Comparison of ENCODE assay signal across 15 cellular contexts in the genomic region with DNA sequence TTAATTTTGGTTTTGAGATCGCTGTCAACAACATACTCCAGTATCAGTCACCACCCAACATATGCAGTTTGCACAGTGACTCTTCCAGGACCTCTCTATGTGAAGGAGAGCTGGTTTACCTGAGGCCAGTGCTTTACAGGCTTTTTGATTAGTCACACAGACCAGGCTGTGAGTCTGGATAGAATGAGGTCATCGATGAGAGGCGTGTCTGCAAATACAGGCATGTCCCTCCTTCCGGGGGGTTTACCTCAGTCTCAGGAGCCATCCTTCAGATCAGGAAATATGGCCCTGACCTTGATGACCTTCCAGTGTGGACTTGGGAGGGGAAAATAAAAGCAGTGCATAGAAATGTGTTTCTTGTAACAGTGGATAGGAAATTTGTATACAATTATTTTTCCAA. TPM values are rescaled to one million over a fixed set of nuclear protein-coding genes. Genes with fewer than 3 reads are reported as not detected.
DNase-seq lines count a peak whose midpoint lies in the region; ATAC-seq and TF ChIP-seq lines count a peak whose summit lies in the region.
"Had no signal": no experiment of that assay in that cellular context is flagged by ENCODE, and none has a peak within 500 bp of the region (broad histone marks: within the 10 kb centered on the region; RNA-seq: fewer than 3 reads in every experiment).

No MANE protein-coding gene starts in this region.

- no peaks in the 10 kb centered on the region for H3K36me3 ChIP-seq in heart right ventricle
- no peaks in the 10 kb centered on the region for H3K36me3 ChIP-seq in right atrium auricular region
- H3K36me3 ChIP-seq in PC-3 (ENCODE audit: low read depth, low read length): no peaks in the 10 kb centered on the region
- no peaks in the 10 kb centered on the region for H3K36me3 ChIP-seq in esophagus (ENCODE audit: control insufficient read depth in 2 of 2, insufficient read depth in 2 of 2, low read length in 1 of 2)
- H3K36me3 ChIP-seq: BLaER1 treated with 17β-estradiol and CSF1 and Interleukin-3, amounts not matched to agents 10 nM and 100 nM; thoracic aorta had no signal

- WGBS in heart right ventricle, 2 donors: 82 to 86% methylated on average over 4 of the region's 4 CpGs
- 58 to 59% methylated on average over 4 of the region's 4 CpGs for WGBS in esophagus, 2 donors

- no peak overlapping the region for H2AFZ ChIP-seq in PC-3 (ENCODE audit: low read length)

- H3K9ac ChIP-seq in PC-3 (ENCODE audit: low read length): no peak overlapping the region
- H3K9ac ChIP-seq: BLaER1 treated with 17β-estradiol and CSF1 and Interleukin-3, amounts not matched to agents 10 nM and 100 nM had no signal

- intact Hi-C loops in heart right ventricle (cut with DNase I): loop anchor here in 3 of 10 donors (5.0 to 10.0 kb wide), 3 partner anchors 45 to 387 kb away; partner anchors contain the start of gene KBTBD12 (in 1 of the 3)
- intact Hi-C loops in PC-3 (cut with micrococcal nuclease): loop anchor here (5.0 kb wide), 4 partner anchors 140 to 265 kb away; partner anchors contain the start of gene MGLL

- no peaks in the 10 kb centered on the region for H3K9me3 ChIP-seq in heart right ventricle
- H3K9me3 ChIP-seq in right atrium auricular region: no peaks in the 10 kb centered on the region
- H3K9me3 ChIP-seq in PC-3 (ENCODE audit: low read length): no peaks in the 10 kb centered on the region
- no peaks in the 10 kb centered on the region for H3K9me3 ChIP-seq in esophagus (ENCODE audit: control insufficient read depth in 2 of 2, insufficient read depth in 1 of 2, low read depth in 1 of 2, low read length in 1 of 2)
- H3K9me3 ChIP-seq: thoracic aorta had no signal

- H3K4me1 Mint-ChIP-seq in type B pancreatic cell (ENCODE audit: unreplicated experiment): peaks cover 18% of the 10 kb centered on the region
- H3K4me1 Mint-ChIP-seq: central memory CD8-positive, alpha-beta T cell had no signal

- H3K4me2 ChIP-seq in PC-3 (ENCODE audit: low read length): peak overlapping the region; percentile 58
- H3K4me2 ChIP-seq: BLaER1 treated with 17β-estradiol and CSF1 and Interleukin-3, amounts not matched to agents 10 nM and 100 nM had no signal

- H3K4me1 ChIP-seq in heart right ventricle (peaks cover 0 to 56% (median 4%) of the 10 kb centered on the region in 9 donors), right atrium auricular region (peaks cover 0 to 9% of the 10 kb centered on the region in 2 donors), PC-3 (ENCODE audit: insufficient read depth, low read length) (peaks cover 30% of the 10 kb centered on the region), esophagus (ENCODE audit: control insufficient read depth in 2 of 2, insufficient read depth in 2 of 2, low read length in 1 of 2) (peaks cover 0 to 11% of the 10 kb centered on the region in 2 donors)
- H3K4me1 ChIP-seq: BLaER1 treated with 17β-estradiol and CSF1 and Interleukin-3, amounts not matched to agents 10 nM and 100 nM had no signal

- H3K9me3 Mint-ChIP-seq in type B pancreatic cell: no peaks in the 10 kb centered on the region
- H3K9me3 Mint-ChIP-seq: central memory CD8-positive, alpha-beta T cell had no signal

- H3K4me3 Mint-ChIP-seq in type B pancreatic cell: no peak overlapping the region
- H3K4me3 Mint-ChIP-seq: central memory CD8-positive, alpha-beta T cell; WTC11 had no signal

- TF ChIP-seq CTCF in heart right ventricle (IDR thresholded peaks at IDR 0.05) (no peak), right atrium auricular region (IDR thresholded peaks at IDR 0.05) (no peak), PC-3 (conservative IDR thresholded peaks at IDR 0.05; ENCODE audit: low read depth, low read length) (no peak), type B pancreatic cell (conservative IDR thresholded peaks at IDR 0.05) (no peak)

- CTCF ChIA-PET in PC-3 (lab: Charles Lee): interaction anchor here (1.0 kb wide), 1 partner anchor 48 kb away, joined by 3 read pairs; no protein-coding TSS in a partner anchor

- H3K27ac ChIP-seq in heart right ventricle (peak overlapping the region in 7 of 10 donors; percentile 19 to 94 (median 69)), right atrium auricular region (no peak overlapping the region), PC-3 (ENCODE audit: low read length) (peak overlapping the region; percentile 59), esophagus (ENCODE audit: low read depth in 2 of 2, low read length in 1 of 2) (peak overlapping the region; percentile 13 to 32)
- H3K27ac ChIP-seq: BLaER1 treated with 17β-estradiol and CSF1 and Interleukin-3, amounts not matched to agents 10 nM and 100 nM; thoracic aorta had no signal

- H3K27ac Mint-ChIP-seq in type B pancreatic cell: peak overlapping the region; percentile 64
- H3K27ac Mint-ChIP-seq: WTC11 had no signal

- H4K20me1 ChIP-seq in PC-3 (ENCODE audit: low read length): no peaks in the 10 kb centered on the region
- H4K20me1 ChIP-seq: BLaER1 treated with 17β-estradiol and CSF1 and Interleukin-3, amounts not matched to agents 10 nM and 100 nM had no signal

- no TSS peak for BruUV-seq in PC-3 (replicated peaks; lab: Mats Ljungman, UMichigan)

- H3K9me2 ChIP-seq in PC-3 (replicated peaks; ENCODE audit: low read length): no peaks in the 10 kb centered on the region

- H3F3A ChIP-seq in PC-3 (ENCODE audit: low read length, unreplicated experiment): no peaks in the 10 kb centered on the region

- ATAC-seq in heart right ventricle (peak in 1 of 8 donors; percentile 33), PC-3 (peak; percentile 99), GM21717 (IDR thresholded peaks at IDR 0.05; ENCODE audit: unreplicated experiment) (no peak)
- ATAC-seq: WTC11 had no signal

- DNase-seq in heart right ventricle (no peak), right atrium auricular region (ENCODE audit: low spot score) (no peak), PC-3 (peak; percentile 91), type B pancreatic cell (ENCODE audit: extremely low spot score, unreplicated experiment) (no peak), AG08396 (ENCODE audit: low spot score) (no peak), amygdala (lab: John Stamatoyannopoulos, UW) (no peak)
- DNase-seq: midbrain, NCI-H1436 had no signal

- no peaks in the 10 kb centered on the region for H3K36me3 Mint-ChIP-seq in type B pancreatic cell
- H3K36me3 Mint-ChIP-seq: WTC11 had no signal

- no peaks in the 10 kb centered on the region for H3K79me2 ChIP-seq in PC-3 (ENCODE audit: low read length)

- H3K27me3 Mint-ChIP-seq in type B pancreatic cell: peaks cover 2% of the 10 kb centered on the region

- no peak overlapping the region for H3K4me3 ChIP-seq in heart right ventricle
- no peak overlapping the region for H3K4me3 ChIP-seq in right atrium auricular region
- H3K4me3 ChIP-seq in PC-3 (ENCODE audit: low read length): no peak overlapping the region
- no peak overlapping the region for H3K4me3 ChIP-seq in esophagus (ENCODE audit: low read depth in 1 of 2, low read length in 2 of 2)
- H3K4me3 ChIP-seq: BLaER1 treated with 17β-estradiol and CSF1 and Interleukin-3, amounts not matched to agents 10 nM and 100 nM; thoracic aorta had no signal

- H3K27me3 ChIP-seq in heart right ventricle (no peaks in the 10 kb centered on the region), right atrium auricular region (no peaks in the 10 kb centered on the region), PC-3 (ENCODE audit: low read length) (no peaks in the 10 kb centered on the region), esophagus (ENCODE audit: control insufficient read depth in 1 of 2, insufficient read depth in 2 of 2, low read length in 2 of 2) (no peaks in the 10 kb centered on the region)
- H3K27me3 ChIP-seq: BLaER1 treated with 17β-estradiol and CSF1 and Interleukin-3, amounts not matched to agents 10 nM and 100 nM had no signal

- POLR2A ChIA-PET in PC-3 (lab: Charles Lee; ENCODE audit: unreplicated experiment): interaction anchor here (0.5 kb wide), 1 partner anchor 226 kb away, joined by 3 read pairs; no protein-coding TSS in a partner anchor

RNA-seq across cellular contexts. Expression of gene KBTBD12, which starts 46.9 kb away (rescaled TPM):
- 10 to 100 TPM; 18.3 to 54.2 (median 35.3) TPM for total RNA-seq in heart right ventricle
- 1 to 10 TPM; 5.1 to 8.9 TPM for polyA plus RNA-seq in heart right ventricle
- total RNA-seq in right atrium auricular region: 1 to 10 TPM; 1.5 to 4.4 TPM
- not detected in 2 replicates for total RNA-seq in PC-3 (2014; rRNA removed)
- under 1 TPM; 0.06 to 0.13 TPM for polyA plus RNA-seq in esophagus
- total RNA-seq in type B pancreatic cell (ENCODE audit: low replicate concordance): 0.50 TPM in 1 of 2 replicates, not detected in the other
- total RNA-seq: pulmonary artery endothelial cell had no signal

Comparison
In these comparisons a context has a peak if more than half of its experiments do, and no peak if none do; other contexts are left out.
1. H3K27ac ChIP-seq: peak in heart right ventricle (7 of 10), PC-3 (single experiment) and esophagus (2 of 2); none in right atrium auricular region (0 of 2).